In the genomic region with DNA sequence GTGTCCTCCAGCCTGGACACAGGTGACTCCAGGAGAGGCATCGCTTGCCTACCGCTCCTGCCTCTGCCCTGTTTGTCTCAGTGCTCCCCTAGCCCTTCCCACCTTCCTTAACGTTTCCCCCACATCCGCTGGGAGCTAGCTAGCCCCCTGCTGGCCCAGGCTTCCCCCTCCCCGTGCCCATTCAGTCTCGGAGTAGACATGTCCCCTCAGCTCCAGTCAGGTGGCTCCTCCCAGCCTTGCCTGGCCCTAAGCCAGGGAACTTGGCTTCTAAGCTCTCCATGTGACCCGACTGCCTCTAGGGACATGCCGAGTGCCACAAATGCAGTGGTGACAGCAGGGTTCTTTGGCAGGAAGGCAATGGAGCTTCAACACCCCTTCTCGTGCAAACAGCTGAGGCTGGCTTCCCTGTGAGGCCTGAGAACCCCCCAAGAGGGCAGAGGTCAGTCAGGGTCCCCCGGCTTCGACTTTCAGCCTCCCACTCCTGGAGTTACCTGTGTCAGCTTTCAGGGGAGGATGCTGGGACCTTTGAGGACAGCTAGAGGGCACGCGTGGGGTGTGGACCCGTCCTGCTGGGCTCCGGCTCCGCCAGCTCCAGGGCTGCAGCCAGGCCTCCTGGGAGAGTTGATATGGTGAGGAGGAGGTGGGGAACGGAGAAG, we compare ENCODE assay signal across 8 cellular contexts. TPM values are rescaled to one million over a fixed set of nuclear protein-coding genes. Genes with fewer than 3 reads are reported as not detected.
A peak's percentile ranks its signal among the peaks of the same experiment; 100 is the strongest.
DNase-seq lines count a peak whose midpoint lies in the region; ATAC-seq and TF ChIP-seq lines count a peak whose summit lies in the region.

No MANE protein-coding gene starts in this region.

- peak; percentile 78 to 83 for ATAC-seq in right cardiac atrium
- ATAC-seq in upper lobe of right lung, result peak; percentile 52
- ATAC-seq in GM21528 (IDR thresholded peaks at IDR 0.05; ENCODE audit: low FRiP score, unreplicated experiment), result no peak
- no peak for ATAC-seq in GM21529 (IDR thresholded peaks at IDR 0.05; ENCODE audit: unreplicated experiment)
- no peak for ATAC-seq in GM21825 (IDR thresholded peaks at IDR 0.05; ENCODE audit: unreplicated experiment)

- H3K9me3 ChIP-seq in right cardiac atrium (ENCODE audit: control insufficient read depth, low read length) (no peaks in the 10 kb centered on the region), upper lobe of right lung (no peaks in the 10 kb centered on the region)

- H3K4me3 ChIP-seq in right cardiac atrium (ENCODE audit: low read length) (no peak overlapping the region), upper lobe of right lung (no peak overlapping the region)

- intact Hi-C loops in right cardiac atrium (cut with DNase I), result loop anchor here in 2 of 4 donors (5.0 to 10.0 kb wide), 2 partner anchors 45 to 53 kb away; a partner anchor contains a TSS
- intact Hi-C loops in upper lobe of right lung (cut with DNase I), result no loop called here

- TF ChIP-seq CTCF in upper lobe of right lung (IDR thresholded peaks at IDR 0.05), result no peak

- WGBS in right cardiac atrium, result 23% methylated on average over 17 of the region's 17 CpGs

- no peaks in the 10 kb centered on the region for H3K36me3 ChIP-seq in upper lobe of right lung

- H3K27me3 ChIP-seq in right cardiac atrium (ENCODE audit: control insufficient read depth, insufficient read depth) (no peaks in the 10 kb centered on the region), upper lobe of right lung (peaks cover 16% of the 10 kb centered on the region)

- H3K4me1 ChIP-seq in right cardiac atrium (ENCODE audit: control insufficient read depth, insufficient read depth, low read length) (no peaks in the 10 kb centered on the region), upper lobe of right lung (no peaks in the 10 kb centered on the region)

- DNase-seq in NCI-H748 (lab: John Stamatoyannopoulos, UW; ENCODE audit: unreplicated experiment) (peak; percentile 21), NCI-H748 treated with DMSO at 0.1 percent for 48 hours (lab: John Stamatoyannopoulos, UW) (no peak), NCI-H69 (lab: John Stamatoyannopoulos, UW) (peak; percentile 90), right cardiac atrium (peak; percentile 72 to 86 (median 85)), upper lobe of right lung (peak; percentile 77)

- no peak overlapping the region for H3K27ac ChIP-seq in right cardiac atrium (ENCODE audit: low read length)
- H3K27ac ChIP-seq in upper lobe of right lung, result no peak overlapping the region

RNA-seq across cellular contexts. Expression of a gene that starts 16.2 kb away (rescaled TPM):
- total RNA-seq in right cardiac atrium, result under 1 TPM in 3 of 4 donors, not detected in 1; 0.03 to 0.08 (median 0.03) TPM
- 0.02 TPM for polyA plus RNA-seq in right cardiac atrium
- 0.09 TPM for total RNA-seq in upper lobe of right lung

RNA-seq across cellular contexts. Expression of a gene that starts 26.8 kb away (rescaled TPM):
- total RNA-seq in right cardiac atrium (10 to 100 TPM; 15.5 to 20.3 (median 16.7) TPM), upper lobe of right lung (23.5 TPM)
- polyA plus RNA-seq in right cardiac atrium, result 22.8 TPM

RNA-seq across cellular contexts. Expression of a gene that starts 28.2 kb away (rescaled TPM):
- total RNA-seq in right cardiac atrium (10 to 100 TPM; 17.5 to 25.0 (median 21.9) TPM), upper lobe of right lung (57.0 TPM)
- polyA plus RNA-seq in right cardiac atrium, result 23.9 TPM

RNA-seq across cellular contexts. Expression of a gene that starts 43.7 kb away (rescaled TPM):
- total RNA-seq in right cardiac atrium, result 1 to 10 TPM; 4.5 to 7.9 (median 5.9) TPM
- polyA plus RNA-seq in right cardiac atrium, result 9.9 TPM
- 16.7 TPM for total RNA-seq in upper lobe of right lung

RNA-seq across cellular contexts. Expression of a gene that starts 53.1 kb away (rescaled TPM):
- total RNA-seq in right cardiac atrium, result 10 to 100 TPM; 18.5 to 30.1 (median 24.8) TPM
- polyA plus RNA-seq in right cardiac atrium, result 25.1 TPM
- total RNA-seq in upper lobe of right lung, result 19.8 TPM

Comparison
In these comparisons a context has a peak if more than half of its experiments do, and no peak if none do; other contexts are left out.
1. ATAC-seq: peak in right cardiac atrium (2 of 2) and upper lobe of right lung (single experiment); none in GM21528 (single experiment), GM21529 (single experiment) and GM21825 (single experiment).